Comparison of ENCODE assay signal across 20 cellular contexts in genomic region chr7:75987026-75987804, GRCh38. TPM values are rescaled to one million over a fixed set of nuclear protein-coding genes. Genes with fewer than 3 reads are reported as not detected.
DNase-seq lines count a peak whose midpoint lies in the region; ATAC-seq, FAIRE-seq and TF ChIP-seq lines count a peak whose summit lies in the region.
"Had no signal": no experiment of that assay in that cellular context is flagged by ENCODE, and none has a peak within 500 bp of the region (broad histone marks: within the 10 kb centered on the region; RNA-seq: fewer than 3 reads in every experiment).

No MANE protein-coding gene starts in this region.

- peaks cover 12 to 37% (median 27%) of the 10 kb centered on the region in 3 experiments for H3K36me3 Mint-ChIP-seq in H9 (ENCODE audit: insufficient read depth in 1 of 3, low read depth in 3 of 3)
- peaks cover 11% of the 10 kb centered on the region for H3K36me3 Mint-ChIP-seq in nephron progenitor cell (ENCODE audit: low read depth)
- H3K36me3 Mint-ChIP-seq: activated naive CD8-positive, alpha-beta T cell treated with anti-CD3 and anti-CD28 coated beads, Interleukin-2, amount 10 ng/mL, durations not matched to agents 7 days and 5 days had no signal

- no peak overlapping the region for H2AFZ ChIP-seq in H9 (ENCODE audit: low read length)
- H2AFZ ChIP-seq in H1 (ENCODE audit: low read length): no peak overlapping the region

- H3K14ac ChIP-seq in H9 (ENCODE audit: insufficient read depth, low read length): no peak overlapping the region
- H3K14ac ChIP-seq in H1 (ENCODE audit: insufficient read length): no peak overlapping the region

- DNase-seq in Ammon's horn (ENCODE audit: low spot score) (peak; percentile 1), H9 (no peak), H1 (ENCODE audit: low read depth in 1 of 2, low spot score in 2 of 2) (peak in 1 of 2 experiments; percentile 47), nephron progenitor cell (no peak), NCI-H1930 (lab: John Stamatoyannopoulos, UW) (no peak), NCI-H748 (lab: John Stamatoyannopoulos, UW; ENCODE audit: unreplicated experiment) (no peak)
- DNase-seq: activated CD4-positive, CD25-positive, alpha-beta regulatory T cell; activated CD8-positive, alpha-beta memory T cell treated with anti-CD3 and anti-CD28 coated beads for 24 hours; activated naive CD8-positive, alpha-beta T cell treated with anti-CD3 and anti-CD28 coated beads, Interleukin-2, amount 10 ng/mL, durations not matched to agents 7 days and 5 days; cortex of kidney; NCI-H1105 treated with DMSO at 0.1 percent for 48 hours; NCI-H526; SHP77 treated with DMSO at 0.1 percent for 48 hours; stimulated activated naive CD8-positive, alpha-beta T cell treated with anti-CD3 and anti-CD28 coated beads, Interleukin-15, Interleukin-2, amounts not matched to agents 100 U/mL and 50 U/mL, for 24 hours had no signal

- H3K79me1 ChIP-seq in H9 (ENCODE audit: insufficient read depth, low read depth, low read length, poor library complexity, severe bottlenecking) (no peaks in the 10 kb centered on the region), H1 (ENCODE audit: low read depth, low read length) (0 out of 2 replicates have a peak, but pooled peaks cover 2% of the 10 kb centered on the region)

- TF ChIP-seq POLR2A in H1 (IDR thresholded peaks at IDR 0.05; ENCODE audit: control extremely low read depth in 1 of 2, low read depth in 2 of 2, low read length in 2 of 2): no peak

- no peak for FAIRE-seq in H1 (lab: Jason Lieb, UNC)

- CTCF ChIA-PET in H1 (lab: Charles Lee; ENCODE audit: partially characterized antibody): no interaction called here

- no CpG with 5 or more reads among the region's 32 CpGs for WGBS in H9 (ENCODE audit: extremely low coverage, insufficient read length, low lambda C conversion rate)
- 91% methylated on average over 32 of the region's 32 CpGs; no CpG with 5 or more reads in 1 of the 2 experiments for WGBS in H1 (ENCODE audit: extremely low coverage in 1 of 2, insufficient coverage in 1 of 2, insufficient read length in 1 of 2, insufficient replicate concordance in 2 of 2, low coverage in 1 of 2, low lambda C conversion rate in 2 of 2, missing lambda C conversion rate in 1 of 2), 2 experiments

- TF ChIP-seq CTCF in H9 (conservative IDR thresholded peaks at IDR 0.05) (no peak), H1 (IDR thresholded peaks at IDR 0.05; ENCODE audit: control extremely low read depth in 1 of 3, insufficient read depth in 1 of 3, low read depth in 1 of 3, low read length in 3 of 3) (no peak), nephron progenitor cell (IDR thresholded peaks at IDR 0.05) (no peak)

- POLR2A ChIA-PET in H1 (lab: Charles Lee; ENCODE audit: partially characterized antibody): no interaction called here

- no peak overlapping the region for H3K23ac ChIP-seq in H9 (ENCODE audit: insufficient read length, low read depth, low read length)
- H3K23ac ChIP-seq in H1 (ENCODE audit: insufficient read length): no peak overlapping the region

- H4K5ac ChIP-seq in H9 (ENCODE audit: insufficient read length, low read depth, low read length) (no peak overlapping the region), H1 (ENCODE audit: insufficient read length, low read depth, low read length) (no peak overlapping the region)

- no peak overlapping the region for H3K4me3 ChIP-seq in H1 (ENCODE audit: extremely low read depth in 1 of 4, insufficient read depth in 2 of 4, low read depth in 3 of 4, low read length in 4 of 4)
- H3K4me3 ChIP-seq: body of pancreas, tibial nerve had no signal

- H3K9me3 ChIP-seq in H9 (ENCODE audit: control insufficient read depth, low read depth, low read length) (no peaks in the 10 kb centered on the region), H1 (ENCODE audit: insufficient read depth in 2 of 2, low read depth in 1 of 2, low read length in 1 of 2) (no peaks in the 10 kb centered on the region)
- H3K9me3 ChIP-seq: body of pancreas, tibial nerve had no signal

- H4K20me1 ChIP-seq in H9 (ENCODE audit: control insufficient read depth, insufficient read depth, insufficient read length): peaks cover 2% of the 10 kb centered on the region
- peaks cover 0 to 5% of the 10 kb centered on the region in 2 experiments for H4K20me1 ChIP-seq in H1 (replicated peaks in 1 of 2; ENCODE audit: control insufficient read depth in 1 of 2, insufficient read depth in 2 of 2, low read length in 2 of 2)

- H4K8ac ChIP-seq in H9 (replicated peaks; ENCODE audit: insufficient read length, low read depth, low read length) (no peak overlapping the region), H1 (ENCODE audit: extremely low read depth, insufficient read depth, low read length) (no peak overlapping the region)

- H3K18ac ChIP-seq in H9 (ENCODE audit: insufficient read length, low read depth, low read length) (no peak overlapping the region), H1 (ENCODE audit: extremely low read depth, low read length) (no peak overlapping the region)

- H3K27ac ChIP-seq in H9 (ENCODE audit: insufficient read length, low read depth, low read length) (no peak overlapping the region), H1 (ENCODE audit: low read depth, low read length) (no peak overlapping the region; the same call in 1 of the 2 replicates)

- no peaks in the 10 kb centered on the region for H3K79me2 ChIP-seq in H9 (ENCODE audit: insufficient read depth, low read length)
- no peaks in the 10 kb centered on the region for H3K79me2 ChIP-seq in H1 (ENCODE audit: control insufficient read depth in 1 of 2, insufficient read depth in 2 of 2, low read length in 2 of 2)

- H3K9me3 Mint-ChIP-seq in H9 (no peaks in the 10 kb centered on the region; a peak in 1 of 5 replicates), nephron progenitor cell (no peaks in the 10 kb centered on the region)
- H3K9me3 Mint-ChIP-seq: activated naive CD8-positive, alpha-beta T cell treated with anti-CD3 and anti-CD28 coated beads, Interleukin-2, amount 10 ng/mL, durations not matched to agents 7 days and 5 days; T-helper 1 cell treated with Interleukin-12 subunit alpha and Interleukin-12 subunit beta and Interleukin-4 antibody, amounts not matched to agents 30 μg/mL and 1 μg/mL, for 36 hours had no signal

- no peak overlapping the region for H4K91ac ChIP-seq in H9 (ENCODE audit: insufficient read length, low read depth, low read length)
- no peak overlapping the region for H4K91ac ChIP-seq in H1 (replicated peaks; ENCODE audit: insufficient read length, low read length)

- H2BK5ac ChIP-seq in H9 (ENCODE audit: insufficient read length, low read length) (no peak overlapping the region), H1 (ENCODE audit: low read depth, low read length) (no peak overlapping the region)

- H3K27me3 Mint-ChIP-seq in H9 (ENCODE audit: low read depth): no peaks in the 10 kb centered on the region; the same call in 1 of the 2 replicates
- H3K27me3 Mint-ChIP-seq in nephron progenitor cell (ENCODE audit: low read depth, poor library complexity): peaks cover 3% of the 10 kb centered on the region
- H3K27me3 Mint-ChIP-seq: activated naive CD8-positive, alpha-beta T cell treated with anti-CD3 and anti-CD28 coated beads, Interleukin-2, amount 10 ng/mL, durations not matched to agents 7 days and 5 days had no signal

- H2AK5ac ChIP-seq in H9 (ENCODE audit: insufficient read length, low read length) (no peak overlapping the region), H1 (ENCODE audit: low read depth, low read length) (no peak overlapping the region)

- no peaks in the 10 kb centered on the region for H3K27me3 ChIP-seq in H9 (ENCODE audit: insufficient read depth, low read length)
- H3K27me3 ChIP-seq in H1 (replicated peaks in 1 of 4; ENCODE audit: control insufficient read depth in 3 of 4, extremely low read depth in 1 of 4, insufficient read depth in 3 of 4, low read length in 3 of 4): no peaks in the 10 kb centered on the region
- H3K27me3 ChIP-seq: body of pancreas, tibial nerve had no signal

- H3K4me1 Mint-ChIP-seq in H9 (peaks cover 19 to 34% of the 10 kb centered on the region in 2 experiments), nephron progenitor cell (peaks cover 29% of the 10 kb centered on the region)

- peaks cover 5 to 43% (median 25%) of the 10 kb centered on the region in 4 experiments; a peak in 7 of 8 replicates for H3K36me3 ChIP-seq in H1 (ENCODE audit: control insufficient read depth in 2 of 4, insufficient read depth in 4 of 4, low read length in 3 of 4)

- TF ChIP-seq EP300 in H1 (IDR thresholded peaks at IDR 0.05; ENCODE audit: borderline replicate concordance in 1 of 2, low read depth in 2 of 2, low read length in 2 of 2): no peak

- ATAC-seq in HG03108 (IDR thresholded peaks at IDR 0.05; ENCODE audit: unreplicated experiment): no peak
- no peak for ATAC-seq in HG03135 (IDR thresholded peaks at IDR 0.05; ENCODE audit: unreplicated experiment)
- ATAC-seq: body of pancreas; sciatic nerve; stimulated activated naive CD8-positive, alpha-beta T cell treated with anti-CD3 and anti-CD28 coated beads, Interleukin-15, Interleukin-2, amounts not matched to agents 100 U/mL and 50 U/mL, for 24 hours had no signal

- H3K4ac ChIP-seq in H9 (ENCODE audit: low read depth, low read length) (no peak overlapping the region), H1 (replicated peaks; ENCODE audit: insufficient read length, low read depth, low read length) (no peak overlapping the region)

- H3T11ph ChIP-seq in H9 (ENCODE audit: low read length): no peak overlapping the region

- peaks cover 8% of the 10 kb centered on the region; the same call in 1 of the 2 replicates for H3K4me1 ChIP-seq in H9 (ENCODE audit: insufficient read depth, low read length)
- peaks cover 0 to 17% (median 9%) of the 10 kb centered on the region in 4 experiments; a peak in 5 of 7 replicates for H3K4me1 ChIP-seq in H1 (replicated peaks in 1 of 4; ENCODE audit: control insufficient read depth in 3 of 4, insufficient read depth in 4 of 4, low read length in 3 of 4)

- H3K56ac ChIP-seq in H9 (ENCODE audit: insufficient read length, low read depth, low read length) (no peak overlapping the region), H1 (replicated peaks; ENCODE audit: insufficient read length, low read depth, low read length) (no peak overlapping the region)

- H2BK20ac ChIP-seq in H9 (ENCODE audit: low read depth, low read length, poor library complexity, severe bottlenecking) (no peak overlapping the region), H1 (ENCODE audit: low read length) (no peak overlapping the region)

- H3K23me2 ChIP-seq in H9 (ENCODE audit: insufficient read length, low read depth, low read length, poor library complexity, severe bottlenecking): no peaks in the 10 kb centered on the region
- peaks cover 2% of the 10 kb centered on the region; the same call in 1 of the 2 replicates for H3K23me2 ChIP-seq in H1 (ENCODE audit: low read depth, low read length)

- H2BK12ac ChIP-seq in H9 (ENCODE audit: insufficient read length, low read depth, low read length) (no peak overlapping the region), H1 (ENCODE audit: low read depth, low read length) (no peak overlapping the region)

- H3K9ac ChIP-seq in H9 (ENCODE audit: extremely low read depth, insufficient read length, low read length) (no peak overlapping the region), H1 (replicated peaks in 1 of 4; ENCODE audit: extremely low read depth in 1 of 4, low read depth in 3 of 4, low read length in 3 of 4) (no peak overlapping the region)

- no peak for TF ChIP-seq RAD21 in H1 (IDR thresholded peaks at IDR 0.05 in 1 of 2, conservative IDR thresholded peaks at IDR 0.05 in 1 of 2; ENCODE audit: low read depth in 2 of 2, low read length in 2 of 2)

- H2BK120ac ChIP-seq in H9 (ENCODE audit: low read depth, low read length, poor library complexity, severe bottlenecking) (no peak overlapping the region), H1 (replicated peaks; ENCODE audit: low read depth, low read length) (no peak overlapping the region)

- no peak overlapping the region for H2BK15ac ChIP-seq in H9 (ENCODE audit: low read depth, low read length)
- H2BK15ac ChIP-seq in H1 (ENCODE audit: low read length): no peak overlapping the region

- H3K4me2 ChIP-seq in H9 (ENCODE audit: insufficient read depth, insufficient read length, low read length) (no peak overlapping the region), H1 (ENCODE audit: insufficient read depth in 1 of 2, low read depth in 2 of 2, low read length in 2 of 2) (no peak overlapping the region)

- no peak overlapping the region for H3K4me3 Mint-ChIP-seq in H9
- H3K4me3 Mint-ChIP-seq in nephron progenitor cell: no peak overlapping the region
- H3K4me3 Mint-ChIP-seq: activated naive CD8-positive, alpha-beta T cell treated with anti-CD3 and anti-CD28 coated beads, Interleukin-2, amount 10 ng/mL, durations not matched to agents 7 days and 5 days; T-helper 1 cell treated with Interleukin-12 subunit alpha and Interleukin-12 subunit beta and Interleukin-4 antibody, amounts not matched to agents 30 μg/mL and 1 μg/mL, for 36 hours had no signal

- peak overlapping the region; percentile 29 to 96 (median 92); a peak in 5 of 7 replicates for H3K27ac Mint-ChIP-seq in H9
- H3K27ac Mint-ChIP-seq in nephron progenitor cell: peak overlapping the region; percentile 68
- H3K27ac Mint-ChIP-seq: activated naive CD8-positive, alpha-beta T cell treated with anti-CD3 and anti-CD28 coated beads, Interleukin-2, amount 10 ng/mL, durations not matched to agents 7 days and 5 days; T-helper 1 cell treated with Interleukin-12 subunit alpha and Interleukin-12 subunit beta and Interleukin-4 antibody, amounts not matched to agents 30 μg/mL and 1 μg/mL, for 36 hours had no signal

RNA-seq across cellular contexts. Expression of gene TMEM120A, which starts 7.2 kb away (rescaled TPM):
- 23.2 and 30.0 TPM in 2 replicates for total RNA-seq in H9 (2021)
- total RNA-seq in H1 (2021; fragmentation: NEBNext Ultra II Directional; extraction: Animal tissue kit (Norgen Biotek cat#: 25700)): 15.6 and 21.2 TPM in 2 replicates
- 48.8 and 49.9 TPM in 2 replicates for polyA plus RNA-seq in H1 (2011; rRNA removed)
- polyA plus RNA-seq in H1 (2011; cell fraction: cytosol; rRNA removed): 39.3 TPM
- 61.7 TPM for polyA plus RNA-seq in H1 (2011; cell fraction: nucleus; rRNA removed)
- polyA plus RNA-seq in H1 (2012, experiment 1 of 2): 22.0 to 30.6 TPM (median 26.8 TPM) in 4 replicates
- 35.9 TPM for polyA plus RNA-seq in H1 (2012, experiment 2 of 2)
- 22.2 TPM for polyA plus RNA-seq in H1 (2013, experiment 1 of 2)
- 24.9 TPM for polyA plus RNA-seq in H1 (2013, experiment 2 of 2)
- 73.1 and 86.8 TPM in 2 replicates for polyA minus RNA-seq in H1 (2011; rRNA and poly(A)+ RNA removed)
- 11.7 TPM for polyA minus RNA-seq in H1 (2011; cell fraction: cytosol; rRNA and poly(A)+ RNA removed)
- 20.8 TPM for polyA minus RNA-seq in H1 (2011; cell fraction: nucleus; rRNA and poly(A)+ RNA removed)
